In the genomic region with DNA sequence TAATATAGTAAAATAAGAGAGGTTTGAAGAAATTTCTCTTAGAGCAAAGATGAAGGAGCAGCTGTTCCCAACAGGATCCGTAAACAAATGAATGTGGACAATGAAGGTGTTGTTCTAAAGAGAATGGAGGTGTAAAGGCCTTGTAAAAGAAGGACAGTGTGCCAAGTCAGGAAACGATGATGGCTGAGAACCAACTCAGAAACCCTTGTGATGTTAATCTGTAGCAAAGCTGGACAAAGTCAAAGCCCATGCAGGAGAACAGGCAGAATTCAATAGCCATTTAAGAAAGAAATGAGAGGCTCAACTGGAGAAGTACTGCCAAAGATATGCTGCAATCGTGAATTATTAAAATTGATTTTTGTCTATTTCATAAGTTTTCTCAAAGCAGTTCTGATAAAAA, we compare ENCODE assay signal across 2 cellular contexts.
TF ChIP-seq lines count a peak whose summit lies in the region.

No MANE protein-coding gene starts in this region.

TF ChIP-seq in GM23338, 12 proteins besides CTCF, POLR2A, EP300 and RAD21 (continued from another document):
- no peak for TF ChIP-seq REST (IDR thresholded peaks at IDR 0.05; ENCODE audit: unreplicated experiment)
- no peak for TF ChIP-seq POLR2AphosphoS5 (IDR thresholded peaks at IDR 0.05; ENCODE audit: low read depth)
- no peak for TF ChIP-seq EZH2 (IDR thresholded peaks at IDR 0.05; ENCODE audit: low read depth, unreplicated experiment)
- TF ChIP-seq, protein P1, sequence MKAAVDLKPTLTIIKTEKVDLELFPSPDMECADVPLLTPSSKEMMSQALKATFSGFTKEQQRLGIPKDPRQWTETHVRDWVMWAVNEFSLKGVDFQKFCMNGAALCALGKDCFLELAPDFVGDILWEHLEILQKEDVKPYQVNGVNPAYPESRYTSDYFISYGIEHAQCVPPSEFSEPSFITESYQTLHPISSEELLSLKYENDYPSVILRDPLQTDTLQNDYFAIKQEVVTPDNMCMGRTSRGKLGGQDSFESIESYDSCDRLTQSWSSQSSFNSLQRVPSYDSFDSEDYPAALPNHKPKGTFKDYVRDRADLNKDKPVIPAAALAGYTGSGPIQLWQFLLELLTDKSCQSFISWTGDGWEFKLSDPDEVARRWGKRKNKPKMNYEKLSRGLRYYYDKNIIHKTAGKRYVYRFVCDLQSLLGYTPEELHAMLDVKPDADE (IDR thresholded peaks at IDR 0.05) = no peak
- no peak for TF ChIP-seq CREB1 (CRISPR knock-in tag; IDR thresholded peaks at IDR 0.05; ENCODE audit: low read depth)
- TF ChIP-seq ZNF462 (CRISPR knock-in tag; IDR thresholded peaks at IDR 0.05) = no peak
- no peak for TF ChIP-seq ZNF331 (CRISPR knock-in tag; IDR thresholded peaks at IDR 0.05; ENCODE audit: low read depth)

TF ChIP-seq in SK-N-SH treated with all-trans-retinoic acid at 6 μM for 48 hours, 23 proteins besides CTCF, POLR2A, EP300 and RAD21:
- TF ChIP-seq, protein P2, sequence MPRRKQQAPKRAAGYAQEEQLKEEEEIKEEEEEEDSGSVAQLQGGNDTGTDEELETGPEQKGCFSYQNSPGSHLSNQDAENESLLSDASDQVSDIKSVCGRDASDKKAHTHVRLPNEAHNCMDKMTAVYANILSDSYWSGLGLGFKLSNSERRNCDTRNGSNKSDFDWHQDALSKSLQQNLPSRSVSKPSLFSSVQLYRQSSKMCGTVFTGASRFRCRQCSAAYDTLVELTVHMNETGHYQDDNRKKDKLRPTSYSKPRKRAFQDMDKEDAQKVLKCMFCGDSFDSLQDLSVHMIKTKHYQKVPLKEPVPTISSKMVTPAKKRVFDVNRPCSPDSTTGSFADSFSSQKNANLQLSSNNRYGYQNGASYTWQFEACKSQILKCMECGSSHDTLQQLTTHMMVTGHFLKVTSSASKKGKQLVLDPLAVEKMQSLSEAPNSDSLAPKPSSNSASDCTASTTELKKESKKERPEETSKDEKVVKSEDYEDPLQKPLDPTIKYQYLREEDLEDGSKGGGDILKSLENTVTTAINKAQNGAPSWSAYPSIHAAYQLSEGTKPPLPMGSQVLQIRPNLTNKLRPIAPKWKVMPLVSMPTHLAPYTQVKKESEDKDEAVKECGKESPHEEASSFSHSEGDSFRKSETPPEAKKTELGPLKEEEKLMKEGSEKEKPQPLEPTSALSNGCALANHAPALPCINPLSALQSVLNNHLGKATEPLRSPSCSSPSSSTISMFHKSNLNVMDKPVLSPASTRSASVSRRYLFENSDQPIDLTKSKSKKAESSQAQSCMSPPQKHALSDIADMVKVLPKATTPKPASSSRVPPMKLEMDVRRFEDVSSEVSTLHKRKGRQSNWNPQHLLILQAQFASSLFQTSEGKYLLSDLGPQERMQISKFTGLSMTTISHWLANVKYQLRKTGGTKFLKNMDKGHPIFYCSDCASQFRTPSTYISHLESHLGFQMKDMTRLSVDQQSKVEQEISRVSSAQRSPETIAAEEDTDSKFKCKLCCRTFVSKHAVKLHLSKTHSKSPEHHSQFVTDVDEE (CRISPR knock-in tag; IDR thresholded peaks at IDR 0.05) = no peak
TF ChIP-seq in SK-N-SH treated with all-trans-retinoic acid at 6 μM for 48 hours: peak in this region for 0.
